In the genomic region with DNA sequence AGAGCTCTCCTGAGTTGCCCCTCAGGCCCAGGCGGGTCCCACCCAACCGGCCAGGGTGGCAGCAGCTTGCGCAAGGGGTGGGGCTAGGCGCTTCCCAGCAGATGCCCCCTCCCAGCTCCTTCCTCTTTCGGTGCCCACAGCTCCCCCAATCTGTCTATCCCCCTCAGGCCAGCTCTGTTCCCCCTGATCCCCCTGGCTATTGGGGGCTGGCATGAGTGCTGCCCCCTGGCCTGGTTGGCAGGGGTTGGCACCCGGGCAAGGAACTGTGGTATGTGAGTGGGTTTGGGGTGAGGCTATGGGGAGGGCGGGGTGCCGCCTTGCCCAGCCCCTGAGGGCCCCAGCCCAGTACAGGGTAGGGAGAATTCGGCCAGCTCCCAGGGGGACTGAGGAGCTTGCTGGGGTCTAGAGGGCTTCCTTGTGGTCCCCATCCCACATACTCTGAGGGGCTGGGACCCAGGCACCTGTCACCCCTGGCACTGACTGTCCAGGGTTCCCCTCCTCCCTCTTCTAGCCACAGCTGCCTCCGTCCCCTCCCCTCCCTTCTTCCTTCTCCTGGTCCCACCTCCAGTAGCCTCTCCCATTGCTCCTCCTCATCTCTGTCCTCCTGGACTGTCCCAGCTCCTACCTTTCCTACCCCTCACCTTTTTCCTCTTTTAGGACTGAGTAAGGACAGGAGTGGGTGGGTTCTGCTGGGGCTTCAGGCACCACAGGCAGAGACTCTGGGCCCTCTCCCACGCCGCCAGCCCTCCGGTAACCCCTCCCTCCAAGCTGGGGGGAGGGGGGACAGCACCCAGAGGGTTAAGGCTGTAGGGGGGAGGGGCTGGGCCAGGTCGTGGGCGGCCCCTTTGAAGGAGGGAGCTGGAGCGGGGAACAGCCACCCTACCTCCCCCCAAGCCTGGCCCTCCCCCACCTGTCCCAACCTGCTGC, we compare ENCODE assay signal across 1 cellular context.
TF ChIP-seq lines count a peak whose summit lies in the region.

No MANE protein-coding gene starts in this region.

TF ChIP-seq in H1, 55 proteins besides CTCF, POLR2A, EP300 and RAD21:
- no peak for TF ChIP-seq RFX5 (IDR thresholded peaks at IDR 0.05; ENCODE audit: borderline replicate concordance, low read depth, low read length)
- peak; percentile 45 for TF ChIP-seq ASH2L (IDR thresholded peaks at IDR 0.05; ENCODE audit: low read length)
- peak; percentile 91; the same call in 1 of the 2 replicates for TF ChIP-seq KDM1A (IDR thresholded peaks at IDR 0.05; ENCODE audit: borderline replicate concordance, low read length)
